In genomic region chrX:146602246-146602645, GRCh38 we compare ENCODE assay signal across 23 cellular contexts.
A peak's percentile ranks its signal among the peaks of the same experiment; 100 is the strongest.
DNase-seq lines count a peak whose midpoint lies in the region; ATAC-seq and TF ChIP-seq lines count a peak whose summit lies in the region.
"Had no signal": no experiment of that assay in that cellular context is flagged by ENCODE, and none has a peak within 500 bp of the region (broad histone marks: within the 10 kb centered on the region; RNA-seq: fewer than 3 reads in every experiment).

No MANE protein-coding gene starts in this region.

- H3K27me3 ChIP-seq in hepatocyte: no peaks in the 10 kb centered on the region
- no peaks in the 10 kb centered on the region for H3K27me3 ChIP-seq in right atrium auricular region

- no peaks in the 10 kb centered on the region for H3K27me3 Mint-ChIP-seq in stimulated activated memory B cell treated with anti-CD40 and anti-IgM and Interleukin-4, amounts not matched to agents 10 μg/mL and 1 μg/mL and 100 μg/mL, for 72 hours
- H3K27me3 Mint-ChIP-seq: B cell had no signal

- H4K20me1 ChIP-seq in hepatocyte (ENCODE audit: insufficient read depth, poor library complexity, severe bottlenecking): no peaks in the 10 kb centered on the region

- H3K4me1 ChIP-seq in hepatocyte (ENCODE audit: insufficient read depth): no peaks in the 10 kb centered on the region
- H3K4me1 ChIP-seq in right atrium auricular region: no peaks in the 10 kb centered on the region
- H3K4me1 ChIP-seq: A549 had no signal

- DNase-seq in KBM-7: peak; percentile 78
- peak; percentile 49 for DNase-seq in NCI-H524 treated with DMSO at 0.1 percent for 48 hours (lab: John Stamatoyannopoulos, UW)
- no peak for DNase-seq in hepatocyte (ENCODE audit: low spot score)
- DNase-seq in renal cortical epithelial cell (ENCODE audit: low read depth): peak; percentile 3
- no peak for DNase-seq in right atrium auricular region (ENCODE audit: low spot score)
- DNase-seq: DMS79; H7; HFFc6; KG1; NCI-H1092; NCI-H146; NCI-H2029; NCI-H446; NCI-H748 treated with DMSO at 0.1 percent for 48 hours; NK-92 treated with Interleukin-12 subunit alpha and Interleukin-12 subunit beta, amount 100 ng/mL, for 24 hours had no signal

- no peaks in the 10 kb centered on the region for H3K79me2 ChIP-seq in hepatocyte

- ATAC-seq in GM19455 (IDR thresholded peaks at IDR 0.05; ENCODE audit: unreplicated experiment) (no peak), HG03520 (IDR thresholded peaks at IDR 0.05; ENCODE audit: unreplicated experiment) (no peak)
- ATAC-seq in stimulated activated memory B cell treated with anti-CD40 and anti-IgM and Interleukin-4, amounts not matched to agents 10 μg/mL and 1 μg/mL and 100 μg/mL, for 72 hours: no peak
- ATAC-seq: A549, Panc1, SK-N-SH treated with all-trans-retinoic acid at 6 μM for 48 hours had no signal

- no peaks in the 10 kb centered on the region for H3K9me2 ChIP-seq in hepatocyte (replicated peaks; ENCODE audit: insufficient read depth)

- H3K27ac Mint-ChIP-seq in stimulated activated memory B cell treated with anti-CD40 and anti-IgM and Interleukin-4, amounts not matched to agents 10 μg/mL and 1 μg/mL and 100 μg/mL, for 72 hours: no peak overlapping the region
- H3K27ac Mint-ChIP-seq: B cell, HFFc6 had no signal

- H3K9me3 Mint-ChIP-seq in stimulated activated memory B cell treated with anti-CD40 and anti-IgM and Interleukin-4, amounts not matched to agents 10 μg/mL and 1 μg/mL and 100 μg/mL, for 72 hours: no peaks in the 10 kb centered on the region

- H2AFZ ChIP-seq in hepatocyte: no peak overlapping the region

- in situ Hi-C loops in KBM-7 (cut with MboI; ENCODE audit: low pct_unique_long_range_greater_than_20kb, low sequenced_read_pairs): no loop called here

- peak overlapping the region; percentile 14 for H3K4me2 ChIP-seq in hepatocyte
- H3K4me2 ChIP-seq: A549 had no signal

- 34% methylated on average over 6 of the region's 6 CpGs for WGBS in hepatocyte (ENCODE audit: low lambda C conversion rate, missing lambda C conversion rate)

- H3K36me3 Mint-ChIP-seq in stimulated activated memory B cell treated with anti-CD40 and anti-IgM and Interleukin-4, amounts not matched to agents 10 μg/mL and 1 μg/mL and 100 μg/mL, for 72 hours: no peaks in the 10 kb centered on the region
- H3K36me3 Mint-ChIP-seq: CD14-positive monocyte had no signal

- no peaks in the 10 kb centered on the region for H3K4me1 Mint-ChIP-seq in stimulated activated memory B cell treated with anti-CD40 and anti-IgM and Interleukin-4, amounts not matched to agents 10 μg/mL and 1 μg/mL and 100 μg/mL, for 72 hours
- H3K4me1 Mint-ChIP-seq: B cell, CD14-positive monocyte had no signal

- H3K36me3 ChIP-seq in hepatocyte (replicated peaks; ENCODE audit: insufficient read depth, low read depth) (no peaks in the 10 kb centered on the region), right atrium auricular region (no peaks in the 10 kb centered on the region)

- no peak overlapping the region for H3K4me3 ChIP-seq in hepatocyte
- H3K4me3 ChIP-seq in right atrium auricular region: no peak overlapping the region
- H3K4me3 ChIP-seq: A549 had no signal

- H3K4me3 Mint-ChIP-seq in stimulated activated memory B cell treated with anti-CD40 and anti-IgM and Interleukin-4, amounts not matched to agents 10 μg/mL and 1 μg/mL and 100 μg/mL, for 72 hours: no peak overlapping the region
- H3K4me3 Mint-ChIP-seq: B cell, CD14-positive monocyte, HFFc6 had no signal

- TF ChIP-seq CTCF in hepatocyte (IDR thresholded peaks at IDR 0.05; ENCODE audit: poor library complexity): no peak
- TF ChIP-seq CTCF in right atrium auricular region (IDR thresholded peaks at IDR 0.05): no peak

- H3K27ac ChIP-seq in hepatocyte (no peak overlapping the region), right atrium auricular region (no peak overlapping the region)
- H3K27ac ChIP-seq: A549 had no signal

- H3K9me3 ChIP-seq in hepatocyte (ENCODE audit: low read depth) (no peaks in the 10 kb centered on the region), right atrium auricular region (no peaks in the 10 kb centered on the region)
- H3K9me3 ChIP-seq: A549 had no signal

Comparison
In these comparisons a context has a peak if more than half of its experiments do, and no peak if none do; other contexts are left out.
1. DNase-seq: peak in KBM-7 (single experiment), NCI-H524 treated with DMSO at 0.1 percent for 48 hours (single experiment) and renal cortical epithelial cell (single experiment); none in hepatocyte (single experiment) and right atrium auricular region (single experiment).